25 cellular contexts compared by ENCODE assay signal in genomic region chr10:90373911-90374310, GRCh38.
"Had no signal": no experiment of that assay in that cellular context is flagged by ENCODE, and none has a peak within 500 bp of the region (broad histone marks: within the 10 kb centered on the region; RNA-seq: fewer than 3 reads in every experiment).

No MANE protein-coding gene starts in this region.

- H3K4me1 Mint-ChIP-seq: naive B cell; neural crest cell; stimulated activated naive CD8-positive, alpha-beta T cell treated with anti-CD3 and anti-CD28 coated beads, Interleukin-15, amount 100 ng/mL, for 72 hours had no signal

- ATAC-seq: gastrocnemius medialis; left lobe of liver; mucosa of descending colon; natural killer cell treated with Interleukin-12 subunit alpha and Interleukin-12 subunit beta and Interleukin-15 and Interleukin-18, amount 100 ng/mL, for 72 hours; right lobe of liver; stimulated activated naive CD8-positive, alpha-beta T cell treated with anti-CD3 and anti-CD28 coated beads, Interleukin-15, amount 100 ng/mL, for 72 hours; upper lobe of right lung had no signal

- H3K27me3 Mint-ChIP-seq: natural killer cell treated with Interleukin-12 subunit alpha and Interleukin-12 subunit beta and Interleukin-15 and Interleukin-18, amount 100 ng/mL, for 72 hours; progenitor cell of endocrine pancreas; stimulated activated naive CD8-positive, alpha-beta T cell treated with anti-CD3 and anti-CD28 coated beads, Interleukin-15, amount 100 ng/mL, for 72 hours had no signal

- H3K4me3 ChIP-seq: esophagus muscularis mucosa, gastrocnemius medialis, mucosa of descending colon, right lobe of liver, suprapubic skin, transverse colon, upper lobe of right lung, uterus had no signal

- H3K36me3 Mint-ChIP-seq: mesothelial cell of epicardium; natural killer cell treated with Interleukin-12 subunit alpha and Interleukin-12 subunit beta and Interleukin-15 and Interleukin-18, amount 100 ng/mL, for 72 hours had no signal

- H3K27ac Mint-ChIP-seq: mesothelial cell of epicardium; naive B cell; natural killer cell treated with Interleukin-12 subunit alpha and Interleukin-12 subunit beta and Interleukin-15 and Interleukin-18, amount 100 ng/mL, for 72 hours; progenitor cell of endocrine pancreas; stimulated activated naive CD8-positive, alpha-beta T cell treated with anti-CD3 and anti-CD28 coated beads, Interleukin-15, amount 100 ng/mL, for 72 hours had no signal

- H3K4me3 Mint-ChIP-seq: mesothelial cell of epicardium; naive B cell; natural killer cell treated with Interleukin-12 subunit alpha and Interleukin-12 subunit beta and Interleukin-15 and Interleukin-18, amount 100 ng/mL, for 72 hours; neural crest cell; stimulated activated naive CD8-positive, alpha-beta T cell treated with anti-CD3 and anti-CD28 coated beads, Interleukin-15, amount 100 ng/mL, for 72 hours had no signal

- DNase-seq: cortex of kidney; gastrocnemius medialis; head of caudate nucleus; kidney; mesenchymal stem cell; mucosa of descending colon; naive B cell; right lobe of liver; small intestine; stimulated activated CD4-positive, alpha-beta T cell treated with anti-CD3 and anti-CD28 coated beads, Interleukin-12 subunit alpha, Interleukin-12 subunit beta, amount 100 ng/mL, for 4 hours; stimulated activated CD4-positive, alpha-beta T cell treated with anti-CD3 and anti-CD28 coated beads, Interleukin-1b, Interleukin-23, amount 100 ng/mL, for 48 hours; stimulated activated CD4-positive, alpha-beta T cell treated with anti-CD3 and anti-CD28 coated beads, Interleukin-4, amount 100 ng/mL, for 1 hour; stimulated activated CD8-positive, alpha-beta memory T cell treated with anti-CD3 and anti-CD28 coated beads, Interleukin-4, amount 100 ng/mL, for 48 hours; stimulated activated naive CD4-positive, alpha-beta T cell; stimulated activated naive CD8-positive, alpha-beta T cell treated with anti-CD3 and anti-CD28 coated beads, Interleukin-15, amount 100 ng/mL, for 72 hours; transverse colon; upper lobe of right lung; uterus had no signal
